ENCODE assay signal across 22 cellular contexts in the genomic region with DNA sequence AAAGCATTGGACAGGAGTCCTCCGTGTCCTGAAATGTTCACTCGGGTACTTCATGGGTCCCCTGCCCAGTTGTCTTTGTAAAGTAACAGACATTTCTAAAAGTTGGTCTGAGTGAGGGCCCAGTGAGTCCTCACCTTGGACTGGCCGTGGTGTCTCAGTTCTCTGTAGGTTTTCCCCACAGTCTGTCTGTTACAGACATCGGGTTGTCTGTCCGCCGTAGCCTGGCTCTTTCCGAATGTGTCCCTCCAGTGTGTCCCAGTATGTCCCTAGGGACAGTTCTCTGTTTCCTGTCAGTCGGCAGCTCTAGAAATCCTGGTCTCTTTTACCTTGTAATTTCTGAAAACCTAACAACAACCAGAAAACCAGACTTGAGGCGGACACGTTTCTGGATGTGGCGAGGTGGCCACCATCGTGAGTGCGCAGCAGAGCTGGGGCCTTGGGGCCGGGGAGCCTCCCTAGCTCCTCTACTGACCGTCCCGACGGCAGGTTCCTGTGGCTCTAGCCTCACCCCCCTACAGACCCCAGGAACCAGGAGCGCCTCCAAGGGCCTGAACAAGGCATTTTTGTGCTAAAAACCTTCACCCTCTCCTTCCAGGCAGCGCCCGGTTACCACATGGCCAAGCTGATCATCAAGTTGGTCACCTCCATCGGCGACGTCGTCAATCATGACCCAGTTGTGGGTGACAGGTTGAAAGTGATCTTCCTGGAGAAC. TPM values are rescaled to one million over a fixed set of nuclear protein-coding genes. Genes with fewer than 3 reads are reported as not detected.
DNase-seq lines count a peak whose midpoint lies in the region; ATAC-seq and TF ChIP-seq lines count a peak whose summit lies in the region.
"Had no signal": no experiment of that assay in that cellular context is flagged by ENCODE, and none has a peak within 500 bp of the region (broad histone marks: within the 10 kb centered on the region; RNA-seq: fewer than 3 reads in every experiment).

No MANE protein-coding gene starts in this region.

- intact Hi-C loops in activated CD4-positive, alpha-beta T cell treated with anti-CD3 and anti-CD28 coated beads for 36 hours (cut with DNase I, micrococcal nuclease): no loop called here
- intact Hi-C loops in heart right ventricle (cut with DNase I): loop anchor here in 5 of 10 donors (5.0 to 10.0 kb wide), 3 partner anchors 95 to 295 kb away; a partner anchor contains a TSS
- intact Hi-C loops in CD4-positive, alpha-beta T cell (cut with DNase I, micrococcal nuclease): loop anchor here in 1 of 2 experiments (2.0 to 10.0 kb wide), 3 partner anchors 29 to 295 kb away; a partner anchor contains a TSS

- H3K27me3 ChIP-seq in heart right ventricle (no peaks in the 10 kb centered on the region), osteoblast (ENCODE audit: insufficient read depth, low read length) (no peaks in the 10 kb centered on the region)
- no peaks in the 10 kb centered on the region for H3K27me3 ChIP-seq in CD4-positive, alpha-beta T cell (ENCODE audit: control insufficient read depth, insufficient read depth, low read length)
- H3K27me3 ChIP-seq: colonic mucosa, SJSA1 had no signal

- CTCF ChIA-PET in activated CD4-positive, alpha-beta T cell treated with anti-CD3 and anti-CD28 coated beads for 36 hours (lab: Charles Lee): interaction anchor here (0.6 to 0.7 kb wide), 2 partner anchors 53 to 62 kb away, joined by 3 read pairs; no protein-coding TSS in a partner anchor
- CTCF ChIA-PET in CD4-positive, alpha-beta T cell (lab: Charles Lee): no interaction called here

- peak overlapping the region; percentile 23 for H3K27ac Mint-ChIP-seq in activated CD4-positive, alpha-beta T cell treated with anti-CD3 and anti-CD28 coated beads for 36 hours
- H3K27ac Mint-ChIP-seq in activated T-helper 17 cell treated with anti-CD3 and anti-CD28 coated beads, Interleukin-2, amount 50 U/mL, for 72 hours: peak overlapping the region; percentile 58
- H3K27ac Mint-ChIP-seq in CD4-positive, alpha-beta T cell: no peak overlapping the region
- H3K27ac Mint-ChIP-seq: activated CD4-positive, alpha-beta T cell treated with anti-CD3 and anti-CD28 coated beads, Interleukin-2, amount 10 ng/mL, durations not matched to agents 7 days and 5 days; activated CD8-positive, alpha-beta memory T cell treated with anti-CD3 and anti-CD28 coated beads, Interleukin-2, amount 10 ng/mL, durations not matched to agents 7 days and 5 days; immature natural killer cell had no signal

- no peak for DNase-seq in activated CD4-positive, alpha-beta T cell treated with anti-CD3 and anti-CD28 coated beads for 36 hours
- no peak for DNase-seq in activated CD4-positive, alpha-beta T cell treated with anti-CD3 and anti-CD28 coated beads for 48 hours
- DNase-seq in heart right ventricle (no peak), osteoblast (ENCODE audit: insufficient read length, low spot score, missing footprints) (peak; percentile 66), NCI-H226 (no peak)
- no peak for DNase-seq in CD4-positive, alpha-beta T cell
- DNase-seq: activated CD4-positive, alpha-beta T cell treated with anti-CD3 and anti-CD28 coated beads, Interleukin-2, amount 10 ng/mL, durations not matched to agents 7 days and 5 days; activated CD8-positive, alpha-beta memory T cell treated with anti-CD3 and anti-CD28 coated beads, Interleukin-2, amount 10 ng/mL, durations not matched to agents 7 days and 5 days; AML-193; colonic mucosa; DMS79; immature natural killer cell; NCI-H187 treated with DMSO at 0.1 percent for 48 hours; NCI-H774; OCI-M1; trophoblast cell had no signal

- H3K79me2 ChIP-seq in osteoblast (ENCODE audit: insufficient read depth, low read length): peaks cover 3% of the 10 kb centered on the region

- H2AFZ ChIP-seq in osteoblast (ENCODE audit: low read length): no peak overlapping the region

- H3K36me3 ChIP-seq in heart right ventricle (peaks cover 0 to 91% (median 57%) of the 10 kb centered on the region in 9 donors), osteoblast (ENCODE audit: insufficient read depth, low read length) (peaks cover 71% of the 10 kb centered on the region)

- TF ChIP-seq CTCF in heart right ventricle (IDR thresholded peaks at IDR 0.05) (no peak), osteoblast (IDR thresholded peaks at IDR 0.05; ENCODE audit: extremely low read depth, low read depth, low read length) (no peak)
- TF ChIP-seq CTCF in CD4-positive, alpha-beta T cell (IDR thresholded peaks at IDR 0.05): no peak

- no peaks in the 10 kb centered on the region for H3K4me1 Mint-ChIP-seq in activated CD4-positive, alpha-beta T cell treated with anti-CD3 and anti-CD28 coated beads for 36 hours
- H3K4me1 Mint-ChIP-seq in activated T-helper 17 cell treated with anti-CD3 and anti-CD28 coated beads, Interleukin-2, amount 50 U/mL, for 72 hours: peaks cover 6% of the 10 kb centered on the region
- H3K4me1 Mint-ChIP-seq in CD4-positive, alpha-beta T cell (ENCODE audit: low read depth): no peaks in the 10 kb centered on the region
- H3K4me1 Mint-ChIP-seq: activated CD4-positive, alpha-beta T cell treated with anti-CD3 and anti-CD28 coated beads, Interleukin-2, amount 10 ng/mL, durations not matched to agents 7 days and 5 days; activated CD8-positive, alpha-beta memory T cell treated with anti-CD3 and anti-CD28 coated beads, Interleukin-2, amount 10 ng/mL, durations not matched to agents 7 days and 5 days had no signal

- H3K4me3 Mint-ChIP-seq in activated CD4-positive, alpha-beta T cell treated with anti-CD3 and anti-CD28 coated beads for 36 hours: no peak overlapping the region
- no peak overlapping the region for H3K4me3 Mint-ChIP-seq in activated T-helper 17 cell treated with anti-CD3 and anti-CD28 coated beads, Interleukin-2, amount 50 U/mL, for 72 hours
- no peak overlapping the region for H3K4me3 Mint-ChIP-seq in CD4-positive, alpha-beta T cell
- H3K4me3 Mint-ChIP-seq: activated CD4-positive, alpha-beta T cell treated with anti-CD3 and anti-CD28 coated beads, Interleukin-2, amount 10 ng/mL, durations not matched to agents 7 days and 5 days; activated CD8-positive, alpha-beta memory T cell treated with anti-CD3 and anti-CD28 coated beads, Interleukin-2, amount 10 ng/mL, durations not matched to agents 7 days and 5 days; brain; immature natural killer cell had no signal

- H3K9me3 ChIP-seq in heart right ventricle (no peaks in the 10 kb centered on the region), osteoblast (ENCODE audit: low read depth, low read length) (no peaks in the 10 kb centered on the region)
- H3K9me3 ChIP-seq in CD4-positive, alpha-beta T cell (ENCODE audit: control insufficient read depth, low read length): no peaks in the 10 kb centered on the region
- H3K9me3 ChIP-seq: colonic mucosa, SJSA1 had no signal

- H3K4me3 ChIP-seq in heart right ventricle (no peak overlapping the region), osteoblast (ENCODE audit: insufficient read depth, low read length) (no peak overlapping the region)
- H3K4me3 ChIP-seq: colonic mucosa, SJSA1 had no signal

- H3K4me1 ChIP-seq in heart right ventricle: peaks cover 11 to 48% (median 29%) of the 10 kb centered on the region in 9 donors
- no peaks in the 10 kb centered on the region for H3K4me1 ChIP-seq in osteoblast (ENCODE audit: insufficient read depth, low read length)
- H3K4me1 ChIP-seq: colonic mucosa, SJSA1 had no signal

- no peak overlapping the region for H3K4me2 ChIP-seq in osteoblast (ENCODE audit: insufficient read depth, low read length)

- H4K20me1 ChIP-seq in osteoblast (ENCODE audit: insufficient read depth, low read length): peaks cover 3% of the 10 kb centered on the region

- no peak for ATAC-seq in activated CD4-positive, alpha-beta T cell treated with anti-CD3 and anti-CD28 coated beads for 36 hours
- no peak for ATAC-seq in activated T-helper 17 cell treated with anti-CD3 and anti-CD28 coated beads, Interleukin-2, amount 50 U/mL, for 72 hours (replicated peaks)
- ATAC-seq in heart right ventricle: no peak
- ATAC-seq in CD4-positive, alpha-beta T cell (ENCODE audit: poor library complexity): no peak
- ATAC-seq in GM18502 (IDR thresholded peaks at IDR 0.05; ENCODE audit: poor library complexity, unreplicated experiment): no peak
- ATAC-seq: activated CD8-positive, alpha-beta memory T cell treated with anti-CD3 and anti-CD28 coated beads, Interleukin-2, amount 10 ng/mL, durations not matched to agents 7 days and 5 days had no signal

- WGBS in heart right ventricle, 2 donors: 74 to 81% methylated on average over 24 of the region's 24 CpGs

- H3K27me3 Mint-ChIP-seq in activated CD4-positive, alpha-beta T cell treated with anti-CD3 and anti-CD28 coated beads for 36 hours: no peaks in the 10 kb centered on the region
- no peaks in the 10 kb centered on the region for H3K27me3 Mint-ChIP-seq in activated T-helper 17 cell treated with anti-CD3 and anti-CD28 coated beads, Interleukin-2, amount 50 U/mL, for 72 hours
- no peaks in the 10 kb centered on the region for H3K27me3 Mint-ChIP-seq in CD4-positive, alpha-beta T cell
- H3K27me3 Mint-ChIP-seq: activated CD4-positive, alpha-beta T cell treated with anti-CD3 and anti-CD28 coated beads, Interleukin-2, amount 10 ng/mL, durations not matched to agents 7 days and 5 days; activated CD8-positive, alpha-beta memory T cell treated with anti-CD3 and anti-CD28 coated beads, Interleukin-2, amount 10 ng/mL, durations not matched to agents 7 days and 5 days had no signal

- H3K27ac ChIP-seq in heart right ventricle (peak overlapping the region in 6 of 10 donors; percentile 18 to 63 (median 45)), osteoblast (ENCODE audit: low read depth, low read length) (no peak overlapping the region)
- H3K27ac ChIP-seq in CD4-positive, alpha-beta T cell (ENCODE audit: low read depth, low read length): no peak overlapping the region
- H3K27ac ChIP-seq: 22Rv1, colonic mucosa, KMS-11, SJSA1 had no signal

- H3K36me3 Mint-ChIP-seq in activated CD4-positive, alpha-beta T cell treated with anti-CD3 and anti-CD28 coated beads for 36 hours (ENCODE audit: low read depth): peaks cover 16% of the 10 kb centered on the region
- peaks cover 33% of the 10 kb centered on the region for H3K36me3 Mint-ChIP-seq in activated T-helper 17 cell treated with anti-CD3 and anti-CD28 coated beads, Interleukin-2, amount 50 U/mL, for 72 hours (ENCODE audit: low read depth)
- H3K36me3 Mint-ChIP-seq in CD4-positive, alpha-beta T cell (ENCODE audit: low read depth): peaks cover 66% of the 10 kb centered on the region

- no peaks in the 10 kb centered on the region for H3K9me3 Mint-ChIP-seq in activated CD4-positive, alpha-beta T cell treated with anti-CD3 and anti-CD28 coated beads for 36 hours (ENCODE audit: low read depth)
- no peaks in the 10 kb centered on the region for H3K9me3 Mint-ChIP-seq in activated T-helper 17 cell treated with anti-CD3 and anti-CD28 coated beads, Interleukin-2, amount 50 U/mL, for 72 hours
- H3K9me3 Mint-ChIP-seq in CD4-positive, alpha-beta T cell: no peaks in the 10 kb centered on the region
- H3K9me3 Mint-ChIP-seq: activated CD4-positive, alpha-beta T cell treated with anti-CD3 and anti-CD28 coated beads, Interleukin-2, amount 10 ng/mL, durations not matched to agents 7 days and 5 days; brain; immature natural killer cell had no signal

- POLR2A ChIA-PET in activated CD4-positive, alpha-beta T cell treated with anti-CD3 and anti-CD28 coated beads for 36 hours (lab: Charles Lee): interaction anchor here (0.6 kb wide), 1 partner anchor 29 kb away, joined by 3 read pairs; no protein-coding TSS in a partner anchor
- POLR2A ChIA-PET in CD4-positive, alpha-beta T cell (lab: Charles Lee): no interaction called here

RNA-seq across cellular contexts. Expression of a gene that starts 42.2 kb away (rescaled TPM):
- total RNA-seq in activated CD4-positive, alpha-beta T cell treated with anti-CD3 and anti-CD28 coated beads for 36 hours: 10 to 100 TPM; 18.0 to 21.1 TPM
- total RNA-seq in activated T-helper 17 cell treated with anti-CD3 and anti-CD28 coated beads, Interleukin-2, amount 50 U/mL, for 72 hours: 10 to 100 TPM; 15.4 to 27.0 TPM
- total RNA-seq in heart right ventricle (100 to 1,000 TPM; 203 to 462 (median 276) TPM), osteoblast (191 and 194 TPM in 2 replicates)
- polyA plus RNA-seq in heart right ventricle: 100 to 1,000 TPM in 1 of 2 donors, 10 to 100 TPM in 1; 83.1 to 250 TPM
- total RNA-seq in CD4-positive, alpha-beta T cell: 10 to 100 TPM; 26.3 to 27.5 TPM

Comparison
In these comparisons a context has a peak if more than half of its experiments do, and no peak if none do; other contexts are left out.
1. H3K27ac ChIP-seq: peak in heart right ventricle (6 of 10); none in osteoblast (single experiment) and CD4-positive, alpha-beta T cell (single experiment).